In genomic region chr1:182702826-182703524, GRCh38 we compare ENCODE assay signal across 26 cellular contexts. TPM values are rescaled to one million over a fixed set of nuclear protein-coding genes. Genes with fewer than 3 reads are reported as not detected.
DNase-seq lines count a peak whose midpoint lies in the region; ATAC-seq and TF ChIP-seq lines count a peak whose summit lies in the region.
"Had no signal": no experiment of that assay in that cellular context is flagged by ENCODE, and none has a peak within 500 bp of the region (broad histone marks: within the 10 kb centered on the region; RNA-seq: fewer than 3 reads in every experiment).

No MANE protein-coding gene starts in this region.

- peak; percentile 30 for DNase-seq in BE2C
- no peak for DNase-seq in GM23338 (ENCODE audit: low spot score)
- peak; percentile 24 for DNase-seq in NCI-H1436 treated with DMSO at 0.1 percent for 48 hours (lab: John Stamatoyannopoulos, UW)
- DNase-seq in NCI-H748 (lab: John Stamatoyannopoulos, UW; ENCODE audit: unreplicated experiment), result peak; percentile 85
- DNase-seq in tibial nerve (ENCODE audit: low spot score in 2 of 2), result no peak
- no peak for DNase-seq in epidermal melanocyte (ENCODE audit: insufficient read length, low spot score)
- DNase-seq in LoVo (ENCODE audit: low spot score), result no peak
- DNase-seq: activated CD4-positive, alpha-beta T cell treated with anti-CD3 and anti-CD28 coated beads for 48 hours; activated naive CD4-positive, alpha-beta T cell treated with anti-CD3 and anti-CD28 coated beads, Interleukin-2, amount 50 U/mL, for 16 hours; activated T-cell treated with anti-CD3 and anti-CD28 coated beads, Interleukin-2, amount 50 U/mL, for 72 hours; head of caudate nucleus; left colon; naive B cell; nucleus accumbens; PC-3; SHP77; stimulated activated CD4-positive, alpha-beta T cell treated with anti-CD3 and anti-CD28 coated beads, Interleukin-2, amount 100 ng/mL, for 24 hours had no signal

- no peaks in the 10 kb centered on the region for H4K20me1 ChIP-seq in GM23338 (replicated peaks; ENCODE audit: insufficient read depth)

- no peaks in the 10 kb centered on the region for H3K79me2 ChIP-seq in GM23338 (replicated peaks; ENCODE audit: insufficient read depth)

- no peaks in the 10 kb centered on the region for H3K27me3 ChIP-seq in BE2C
- no peaks in the 10 kb centered on the region for H3K27me3 ChIP-seq in GM23338 (ENCODE audit: insufficient read depth)
- H3K27me3 ChIP-seq in tibial nerve, result no peaks in the 10 kb centered on the region
- H3K27me3 ChIP-seq: cardiac muscle cell had no signal

- no peaks in the 10 kb centered on the region for H3K9me2 ChIP-seq in GM23338 (ENCODE audit: insufficient read depth)

- H2AFZ ChIP-seq in GM23338, result no peak overlapping the region

- H3K4me1 ChIP-seq in BE2C, result peaks cover 52% of the 10 kb centered on the region
- peaks cover 47% of the 10 kb centered on the region for H3K4me1 ChIP-seq in GM23338 (ENCODE audit: insufficient read depth)
- H3K4me1 ChIP-seq in tibial nerve, result peaks cover 0 to 24% (median 7%) of the 10 kb centered on the region in 4 donors

- peaks cover 6% of the 10 kb centered on the region for H3K27me3 Mint-ChIP-seq in GM23338 (ENCODE audit: insufficient read depth, low read depth, poor library complexity)

- H3K36me3 ChIP-seq in BE2C, result no peaks in the 10 kb centered on the region
- no peaks in the 10 kb centered on the region for H3K36me3 ChIP-seq in GM23338 (ENCODE audit: insufficient read depth)
- H3K36me3 ChIP-seq in tibial nerve, result no peaks in the 10 kb centered on the region
- H3K36me3 ChIP-seq: cardiac muscle cell, suprapubic skin had no signal

- 39 to 51% methylated on average over 1 of the region's 1 CpG for WGBS in tibial nerve, 2 donors

- no peak for ATAC-seq in GM23338
- ATAC-seq in GM21825 (IDR thresholded peaks at IDR 0.05; ENCODE audit: unreplicated experiment), result no peak
- ATAC-seq: activated T-cell treated with anti-CD3 and anti-CD28 coated beads, Interleukin-2, amount 50 U/mL, for 72 hours; left colon; PC-3; stimulated activated memory B cell treated with anti-CD40 and anti-IgM and Interleukin-4, amounts not matched to agents 10 μg/mL and 1 μg/mL and 100 μg/mL, for 72 hours had no signal

- no peak overlapping the region for H3K27ac ChIP-seq in GM23338 (ENCODE audit: low read depth)
- no peak overlapping the region for H3K27ac ChIP-seq in tibial nerve
- H3K27ac ChIP-seq: cardiac muscle cell, skin epidermis, suprapubic skin had no signal

- no peaks in the 10 kb centered on the region for H3F3A ChIP-seq in GM23338 (replicated peaks; ENCODE audit: low read depth)

- H3K36me3 Mint-ChIP-seq in GM23338 (ENCODE audit: low read depth), result no peaks in the 10 kb centered on the region
- H3K36me3 Mint-ChIP-seq: CD14-positive monocyte; naive B cell; stimulated activated memory B cell treated with anti-CD40 and anti-IgM and Interleukin-4, amounts not matched to agents 10 μg/mL and 1 μg/mL and 100 μg/mL, for 72 hours had no signal

- no peak overlapping the region for H3K4me3 Mint-ChIP-seq in GM23338
- H3K4me3 Mint-ChIP-seq: activated T-cell treated with anti-CD3 and anti-CD28 coated beads, Interleukin-2, amount 50 U/mL, for 72 hours; CD14-positive monocyte; naive B cell; stimulated activated memory B cell treated with anti-CD40 and anti-IgM and Interleukin-4, amounts not matched to agents 10 μg/mL and 1 μg/mL and 100 μg/mL, for 72 hours had no signal

- H3K4me3 ChIP-seq in BE2C (ENCODE audit: low read depth, low read length), result peak overlapping the region; percentile 22; the same call in 1 of the 2 replicates
- no peak overlapping the region for H3K4me3 ChIP-seq in GM23338
- no peak overlapping the region for H3K4me3 ChIP-seq in tibial nerve
- H3K4me3 ChIP-seq: cardiac muscle cell, skin epidermis, suprapubic skin had no signal

- peaks cover 58% of the 10 kb centered on the region for H3K4me1 Mint-ChIP-seq in GM23338
- H3K4me1 Mint-ChIP-seq: naive B cell; stimulated activated memory B cell treated with anti-CD40 and anti-IgM and Interleukin-4, amounts not matched to agents 10 μg/mL and 1 μg/mL and 100 μg/mL, for 72 hours had no signal

- 0 out of 2 replicates have a peak overlapping the region, but pooled peaks have one; percentile 13 for H3K4me2 ChIP-seq in GM23338

- TF ChIP-seq CTCF in BE2C (IDR thresholded peaks at IDR 0.05; ENCODE audit: low read depth, low read length), result no peak
- TF ChIP-seq CTCF in GM23338 (conservative IDR thresholded peaks at IDR 0.05; ENCODE audit: low read depth in 2 of 2), result no peak
- no peak for TF ChIP-seq CTCF in tibial nerve (IDR thresholded peaks at IDR 0.05)

- H3K27ac Mint-ChIP-seq in GM23338, result no peak overlapping the region
- H3K27ac Mint-ChIP-seq: activated T-cell treated with anti-CD3 and anti-CD28 coated beads, Interleukin-2, amount 50 U/mL, for 72 hours; stimulated activated memory B cell treated with anti-CD40 and anti-IgM and Interleukin-4, amounts not matched to agents 10 μg/mL and 1 μg/mL and 100 μg/mL, for 72 hours had no signal

- no peak for TF ChIP-seq EP300 in tibial nerve (IDR thresholded peaks at IDR 0.05)

- no peaks in the 10 kb centered on the region for H3K9me3 Mint-ChIP-seq in GM23338
- H3K9me3 Mint-ChIP-seq: activated T-cell treated with anti-CD3 and anti-CD28 coated beads, Interleukin-2, amount 50 U/mL, for 72 hours; naive B cell; stimulated activated memory B cell treated with anti-CD40 and anti-IgM and Interleukin-4, amounts not matched to agents 10 μg/mL and 1 μg/mL and 100 μg/mL, for 72 hours had no signal

- no peaks in the 10 kb centered on the region for H3K9me3 ChIP-seq in BE2C
- no peaks in the 10 kb centered on the region for H3K9me3 ChIP-seq in tibial nerve
- H3K9me3 ChIP-seq: suprapubic skin had no signal

- no peak for TF ChIP-seq POLR2A in tibial nerve (IDR thresholded peaks at IDR 0.05)

TF ChIP-seq in GM23338, 12 proteins besides CTCF, POLR2A, EP300 and RAD21 (continues in another document):
- TF ChIP-seq EZH2phosphoT487 (IDR thresholded peaks at IDR 0.05; ENCODE audit: unreplicated experiment), result no peak
- TF ChIP-seq JUNB (IDR thresholded peaks at IDR 0.05; ENCODE audit: unreplicated experiment), result no peak
- TF ChIP-seq POLR2AphosphoS5 (IDR thresholded peaks at IDR 0.05; ENCODE audit: low read depth), result no peak
- no peak for TF ChIP-seq CREB1 (CRISPR knock-in tag; IDR thresholded peaks at IDR 0.05; ENCODE audit: low read depth)
- no peak for TF ChIP-seq ETS1 (IDR thresholded peaks at IDR 0.05)

RNA-seq across cellular contexts. Expression of gene RGS8, which starts 18.6 kb away (rescaled TPM):
- polyA plus RNA-seq in BE2C (2012; ENCODE audit: insufficient read depth, insufficient read length, low read depth), result 4.9 TPM
- total RNA-seq in GM23338 (2014; rRNA removed; shearing (Covaris generic)), result 1.0 and 2.5 TPM in 2 replicates
- polyA plus RNA-seq in GM23338 (2016; fragmentation: Nextera tagmentation; extraction: Ambion mirVana), result 0.06 and 0.10 TPM in 2 replicates
- total RNA-seq in tibial nerve, result not detected
- total RNA-seq: left colon, LHCN-M2, mesenteric fat pad, PC-3, suprapubic skin had no signal
- polyA plus RNA-seq: AG04450, cardiac muscle cell, CD14-positive monocyte had no signal

Comparison
In these comparisons a context has a peak if more than half of its experiments do, and no peak if none do; other contexts are left out.
1. DNase-seq: peak in BE2C (single experiment), NCI-H1436 treated with DMSO at 0.1 percent for 48 hours (single experiment) and NCI-H748 (single experiment); none in GM23338 (single experiment), tibial nerve (0 of 2), epidermal melanocyte (single experiment) and LoVo (single experiment).